ENCODE assay signal across 9 cellular contexts in the genomic region with DNA sequence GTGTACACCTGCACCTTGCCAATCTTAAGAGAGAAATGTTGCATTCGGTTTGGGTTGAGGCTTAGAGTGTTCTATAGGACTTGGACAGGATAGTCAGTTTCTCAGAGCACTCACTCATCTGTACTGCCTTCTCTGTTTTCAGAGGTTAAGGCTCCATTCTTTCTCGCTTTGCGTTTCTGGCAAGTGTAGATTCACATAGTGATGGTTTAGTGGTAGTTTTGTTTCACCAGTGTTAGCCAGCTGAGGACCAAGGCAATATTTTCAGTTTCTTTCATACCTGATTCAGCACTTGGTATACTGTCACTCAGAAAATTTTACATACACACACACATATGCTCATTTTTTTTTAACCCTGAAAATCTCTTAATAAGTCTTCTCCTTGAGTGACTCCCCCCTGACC. TPM values are rescaled to one million over a fixed set of nuclear protein-coding genes. Genes with fewer than 3 reads are reported as not detected.
A peak's percentile ranks its signal among the peaks of the same experiment; 100 is the strongest.
DNase-seq lines count a peak whose midpoint lies in the region; ATAC-seq lines count a peak whose summit lies in the region.
"Had no signal": no experiment of that assay in that cellular context is flagged by ENCODE, and none has a peak within 500 bp of the region (broad histone marks: within the 10 kb centered on the region; RNA-seq: fewer than 3 reads in every experiment).

No MANE protein-coding gene starts in this region.

- intact Hi-C loops in activated CD4-positive, alpha-beta T cell treated with anti-CD3 and anti-CD28 coated beads, Interleukin-2, amount 10 ng/mL, durations not matched to agents 24 days and 14 days (cut with micrococcal nuclease) = no loop called here

- peaks cover 40% of the 10 kb centered on the region for H3K36me3 ChIP-seq in iPS-20b (ENCODE audit: insufficient read depth, low read depth, low read length)
- H3K36me3 ChIP-seq in subcutaneous abdominal adipose tissue (ENCODE audit: control insufficient read depth in 5 of 5, insufficient read depth in 5 of 5, low read length in 5 of 5) = peaks cover 6 to 40% (median 37%) of the 10 kb centered on the region in 5 donors

- DNase-seq in activated CD4-positive, alpha-beta T cell treated with anti-CD3 and anti-CD28 coated beads, Interleukin-2, amount 10 ng/mL, durations not matched to agents 24 days and 14 days = no peak
- no peak for DNase-seq in activated CD4-positive, alpha-beta T cell treated with anti-CD3 and anti-CD28 coated beads for 48 hours
- DNase-seq in germinal center (ENCODE audit: low spot score) = no peak
- DNase-seq in H4 (ENCODE audit: low spot score) = no peak
- no peak for DNase-seq in caudate nucleus (lab: John Stamatoyannopoulos, UW)
- DNase-seq: NCI-H2081 treated with DMSO at 0.1 percent for 48 hours had no signal

- H3K4me1 ChIP-seq in iPS-20b (ENCODE audit: insufficient read depth, low read length) = peaks cover 3% of the 10 kb centered on the region; the same call in 1 of the 2 replicates
- H3K4me1 ChIP-seq in subcutaneous abdominal adipose tissue (ENCODE audit: control insufficient read depth in 5 of 5, insufficient read depth in 5 of 5, low read length in 5 of 5) = peaks cover 3 to 43% (median 37%) of the 10 kb centered on the region in 5 donors

- ATAC-seq in activated T-helper 17 cell treated with anti-CD3 and anti-CD28 coated beads, Interleukin-2, amount 50 U/mL, for 72 hours (replicated peaks) = no peak

- no peaks in the 10 kb centered on the region for H3K27me3 ChIP-seq in iPS-20b (ENCODE audit: insufficient read depth, low read length)
- no peaks in the 10 kb centered on the region for H3K27me3 ChIP-seq in subcutaneous abdominal adipose tissue (ENCODE audit: control insufficient read depth in 5 of 5, insufficient read depth in 4 of 5, low read length in 5 of 5)

- peaks cover 50% of the 10 kb centered on the region for H3K4me1 Mint-ChIP-seq in activated CD4-positive, alpha-beta T cell treated with anti-CD3 and anti-CD28 coated beads, Interleukin-2, amount 10 ng/mL, durations not matched to agents 24 days and 14 days
- H3K4me1 Mint-ChIP-seq in activated T-helper 17 cell treated with anti-CD3 and anti-CD28 coated beads, Interleukin-2, amount 50 U/mL, for 72 hours = peaks cover 29% of the 10 kb centered on the region

- peak overlapping the region; percentile 69 for H3K27ac Mint-ChIP-seq in activated CD4-positive, alpha-beta T cell treated with anti-CD3 and anti-CD28 coated beads, Interleukin-2, amount 10 ng/mL, durations not matched to agents 24 days and 14 days
- H3K27ac Mint-ChIP-seq in activated T-helper 17 cell treated with anti-CD3 and anti-CD28 coated beads, Interleukin-2, amount 50 U/mL, for 72 hours = peak overlapping the region; percentile 87

- peak overlapping the region; percentile 98 for H3K4me3 ChIP-seq in iPS-20b (ENCODE audit: low read length)
- H3K4me3 ChIP-seq in subcutaneous abdominal adipose tissue (ENCODE audit: low read depth in 1 of 5, low read length in 5 of 5) = peak overlapping the region; percentile 88 to 97 (median 97)

- peak overlapping the region; percentile 90; the same call in 1 of the 2 replicates for H3K9ac ChIP-seq in iPS-20b (ENCODE audit: low read depth, low read length)
- peak overlapping the region; percentile 57 to 100 (median 99) for H3K9ac ChIP-seq in subcutaneous abdominal adipose tissue (ENCODE audit: low read length in 5 of 5)

- peak overlapping the region; percentile 96 for H3K4me3 Mint-ChIP-seq in activated CD4-positive, alpha-beta T cell treated with anti-CD3 and anti-CD28 coated beads, Interleukin-2, amount 10 ng/mL, durations not matched to agents 24 days and 14 days
- peak overlapping the region; percentile 86 for H3K4me3 Mint-ChIP-seq in activated T-helper 17 cell treated with anti-CD3 and anti-CD28 coated beads, Interleukin-2, amount 50 U/mL, for 72 hours

- H3K9me3 Mint-ChIP-seq in activated CD4-positive, alpha-beta T cell treated with anti-CD3 and anti-CD28 coated beads, Interleukin-2, amount 10 ng/mL, durations not matched to agents 24 days and 14 days = no peaks in the 10 kb centered on the region
- H3K9me3 Mint-ChIP-seq in activated T-helper 17 cell treated with anti-CD3 and anti-CD28 coated beads, Interleukin-2, amount 50 U/mL, for 72 hours = peaks cover 3% of the 10 kb centered on the region

- H3K27ac ChIP-seq in iPS-20b (ENCODE audit: low read length) = no peak overlapping the region
- peak overlapping the region; percentile 85 for H3K27ac ChIP-seq in subcutaneous abdominal adipose tissue (ENCODE audit: low read depth, low read length)
- H3K27ac ChIP-seq in caudate nucleus (ENCODE audit: low read depth, low read length) = no peak overlapping the region

- no peaks in the 10 kb centered on the region for H3K27me3 Mint-ChIP-seq in activated CD4-positive, alpha-beta T cell treated with anti-CD3 and anti-CD28 coated beads, Interleukin-2, amount 10 ng/mL, durations not matched to agents 24 days and 14 days
- H3K27me3 Mint-ChIP-seq in activated T-helper 17 cell treated with anti-CD3 and anti-CD28 coated beads, Interleukin-2, amount 50 U/mL, for 72 hours = no peaks in the 10 kb centered on the region

- H3K9me3 ChIP-seq in iPS-20b (ENCODE audit: insufficient read depth, low read depth, low read length) (no peaks in the 10 kb centered on the region), subcutaneous abdominal adipose tissue (ENCODE audit: control insufficient read depth in 5 of 5, low read length in 5 of 5) (no peaks in the 10 kb centered on the region)

- peaks cover 41% of the 10 kb centered on the region for H3K36me3 Mint-ChIP-seq in activated CD4-positive, alpha-beta T cell treated with anti-CD3 and anti-CD28 coated beads, Interleukin-2, amount 10 ng/mL, durations not matched to agents 24 days and 14 days (ENCODE audit: low read depth)
- peaks cover 68% of the 10 kb centered on the region for H3K36me3 Mint-ChIP-seq in activated T-helper 17 cell treated with anti-CD3 and anti-CD28 coated beads, Interleukin-2, amount 50 U/mL, for 72 hours (ENCODE audit: low read depth)

RNA-seq across cellular contexts. Expression of gene ATXN1L, which starts 1.3 kb away (rescaled TPM):
- total RNA-seq in activated CD4-positive, alpha-beta T cell treated with anti-CD3 and anti-CD28 coated beads, Interleukin-2, amount 10 ng/mL, durations not matched to agents 24 days and 14 days = 16.7 and 19.3 TPM in 2 replicates
- total RNA-seq in activated T-helper 17 cell treated with anti-CD3 and anti-CD28 coated beads, Interleukin-2, amount 50 U/mL, for 72 hours = 10 to 100 TPM; 18.2 to 27.3 TPM
- 8.0 and 12.6 TPM in 2 replicates for total RNA-seq in H4 (2014; rRNA removed; shearing (Covaris generic))

RNA-seq across cellular contexts. Expression of gene ZNF821, which starts 36.9 kb away (rescaled TPM):
- total RNA-seq in activated CD4-positive, alpha-beta T cell treated with anti-CD3 and anti-CD28 coated beads, Interleukin-2, amount 10 ng/mL, durations not matched to agents 24 days and 14 days = 5.9 and 6.5 TPM in 2 replicates
- 10 to 100 TPM in 1 of 2 donors, 1 to 10 TPM in 1; 6.3 to 12.2 TPM for total RNA-seq in activated T-helper 17 cell treated with anti-CD3 and anti-CD28 coated beads, Interleukin-2, amount 50 U/mL, for 72 hours
- 5.5 and 7.0 TPM in 2 replicates for total RNA-seq in H4 (2014; rRNA removed; shearing (Covaris generic))

RNA-seq across cellular contexts. Expression of gene AP1G1, which starts 38.5 kb away (rescaled TPM):
- 98.3 and 99.5 TPM in 2 replicates for total RNA-seq in activated CD4-positive, alpha-beta T cell treated with anti-CD3 and anti-CD28 coated beads, Interleukin-2, amount 10 ng/mL, durations not matched to agents 24 days and 14 days
- 10 to 100 TPM; 81.7 to 88.7 TPM for total RNA-seq in activated T-helper 17 cell treated with anti-CD3 and anti-CD28 coated beads, Interleukin-2, amount 50 U/mL, for 72 hours
- total RNA-seq in H4 (2014; rRNA removed; shearing (Covaris generic)) = 49.8 and 51.5 TPM in 2 replicates

RNA-seq across cellular contexts. Expression of gene IST1, which starts 48.2 kb away (rescaled TPM):
- total RNA-seq in activated CD4-positive, alpha-beta T cell treated with anti-CD3 and anti-CD28 coated beads, Interleukin-2, amount 10 ng/mL, durations not matched to agents 24 days and 14 days = 149 and 156 TPM in 2 replicates
- total RNA-seq in activated T-helper 17 cell treated with anti-CD3 and anti-CD28 coated beads, Interleukin-2, amount 50 U/mL, for 72 hours = 100 to 1,000 TPM; 159 to 217 TPM
- 220 and 229 TPM in 2 replicates for total RNA-seq in H4 (2014; rRNA removed; shearing (Covaris generic))
